In the genomic region with DNA sequence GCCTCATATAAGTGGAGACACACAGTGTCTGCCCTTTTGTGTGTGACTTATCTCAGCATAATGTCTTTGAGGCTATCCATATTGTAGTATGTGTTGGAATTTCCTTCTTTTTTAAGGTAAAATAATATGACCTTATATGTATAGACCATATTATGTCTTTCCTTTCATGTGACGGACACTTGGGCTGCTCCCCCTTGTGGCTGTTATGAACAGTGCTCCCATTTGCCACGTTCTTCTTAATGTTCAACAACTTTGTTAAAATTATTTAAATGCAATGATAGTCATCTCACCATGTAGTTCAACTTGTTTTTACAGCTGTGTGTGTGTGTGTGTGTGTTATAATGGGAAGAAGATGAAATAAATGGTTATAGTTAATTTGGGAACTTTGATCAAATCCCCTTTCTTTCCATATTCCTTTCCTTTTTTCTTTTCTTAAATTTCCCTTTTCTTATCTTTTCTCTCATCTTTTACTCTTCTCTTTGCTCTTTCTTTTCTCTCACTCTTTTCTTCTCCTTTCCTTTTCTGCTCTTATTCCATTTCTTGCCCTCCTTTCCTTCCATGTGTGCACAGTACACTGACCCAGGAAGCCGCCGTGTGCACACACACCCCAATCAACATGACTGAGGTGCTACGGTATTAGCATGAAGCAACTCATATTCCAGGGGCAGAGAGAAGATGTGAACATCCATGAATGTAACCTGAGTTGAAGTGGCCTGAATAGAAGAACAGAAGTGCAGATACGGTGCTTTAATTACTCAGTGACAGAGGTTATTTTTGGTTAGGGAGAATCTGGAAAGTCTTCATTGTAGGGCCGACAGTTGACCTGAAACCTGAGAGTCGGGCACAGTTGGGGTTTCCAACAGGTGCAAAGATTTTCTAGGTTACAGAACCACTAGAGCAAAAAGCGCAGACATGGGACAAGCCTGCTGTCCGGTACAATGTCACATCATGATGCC, we compare ENCODE assay signal across 8 cellular contexts.
DNase-seq lines count a peak whose midpoint lies in the region; ATAC-seq, FAIRE-seq and TF ChIP-seq lines count a peak whose summit lies in the region.

No MANE protein-coding gene starts in this region.

- H2AFZ ChIP-seq in endothelial cell of umbilical vein (ENCODE audit: low read depth, low read length) = no peak overlapping the region
- no peak overlapping the region for H2AFZ ChIP-seq in neural cell (ENCODE audit: low read depth, low read length)

- H3K27me3 Mint-ChIP-seq in activated CD4-positive, alpha-beta T cell treated with anti-CD3 and anti-CD28 coated beads for 36 hours = peaks cover 4% of the 10 kb centered on the region
- peaks cover 2% of the 10 kb centered on the region for H3K27me3 Mint-ChIP-seq in type B pancreatic cell

- H3K36me3 Mint-ChIP-seq in activated CD4-positive, alpha-beta T cell treated with anti-CD3 and anti-CD28 coated beads for 36 hours (ENCODE audit: low read depth) = no peaks in the 10 kb centered on the region
- H3K36me3 Mint-ChIP-seq in type B pancreatic cell = no peaks in the 10 kb centered on the region

- peak; percentile 72 for TF ChIP-seq RAD21 in neural cell (conservative IDR thresholded peaks at IDR 0.05)

- peaks cover 10% of the 10 kb centered on the region for H3K4me1 ChIP-seq in cardiac muscle cell (ENCODE audit: low read depth)
- no peaks in the 10 kb centered on the region for H3K4me1 ChIP-seq in endothelial cell of umbilical vein (ENCODE audit: control insufficient read depth, extremely low read depth, insufficient read depth, low read length)

- FAIRE-seq in endothelial cell of umbilical vein (lab: Jason Lieb, UNC) = peak; percentile 46

- CTCF ChIA-PET in activated CD4-positive, alpha-beta T cell treated with anti-CD3 and anti-CD28 coated beads for 36 hours (lab: Charles Lee) = interaction anchor here (0.6 to 1.3 kb wide), 8 partner anchors 11 to 785 kb away, joined by 3 to 4 read pairs (median 3); no protein-coding TSS in a partner anchor
- CTCF ChIA-PET in endothelial cell of umbilical vein (lab: Charles Lee) = interaction anchor here (1.0 kb wide), 1 partner anchor 17 kb away, joined by 3 read pairs; no protein-coding TSS in a partner anchor

- intact Hi-C loops in Right ventricle myocardium inferior (cut with DNase I) (loop anchor here (2.0 to 5.0 kb wide), 2 partner anchors 595 to 1033 kb away; a partner anchor contains a TSS), endothelial cell of umbilical vein (cut with micrococcal nuclease) (loop anchor here (1.0 to 5.0 kb wide), 4 partner anchors 415 to 1010 kb away; no protein-coding TSS in a partner anchor)
- intact Hi-C loops in activated CD4-positive, alpha-beta T cell treated with anti-CD3 and anti-CD28 coated beads for 36 hours (cut with DNase I, micrococcal nuclease) = loop anchor here (1.0 to 5.0 kb wide), 5 partner anchors 200 to 1033 kb away; a partner anchor contains a TSS

- TF ChIP-seq CTCF in cardiac muscle cell (IDR thresholded peaks at IDR 0.05; ENCODE audit: low read depth, low read length) (peak; percentile 79), endothelial cell of umbilical vein (IDR thresholded peaks at IDR 0.05; ENCODE audit: extremely low read depth in 1 of 2, insufficient read depth in 1 of 2, low read depth in 1 of 2, low read length in 2 of 2) (peak; percentile 49 to 69), neural cell (IDR thresholded peaks at IDR 0.05; ENCODE audit: poor library complexity, severe bottlenecking) (peak; percentile 78), type B pancreatic cell (conservative IDR thresholded peaks at IDR 0.05) (peak; percentile 88)

- H3K9me3 ChIP-seq in cardiac muscle cell (ENCODE audit: low read depth) (no peaks in the 10 kb centered on the region), endothelial cell of umbilical vein (replicated peaks; ENCODE audit: control insufficient read depth, insufficient read depth, low read length) (no peaks in the 10 kb centered on the region), neural cell (ENCODE audit: low read length) (no peaks in the 10 kb centered on the region)

- H3K27ac ChIP-seq in cardiac muscle cell (no peak overlapping the region), endothelial cell of umbilical vein (ENCODE audit: insufficient read depth, low read depth, low read length) (no peak overlapping the region), neural cell (ENCODE audit: low read length) (no peak overlapping the region)

- DNase-seq in cardiac muscle cell (ENCODE audit: low read depth in 1 of 2, low spot score in 1 of 2) (peak; percentile 40 to 66), Right ventricle myocardium inferior (ENCODE audit: missing footprints) (no peak), NCI-H1048 (lab: John Stamatoyannopoulos, UW) (peak; percentile 26), endothelial cell of umbilical vein (ENCODE audit: low read depth, low spot score) (peak; percentile 55), type B pancreatic cell (ENCODE audit: extremely low spot score, unreplicated experiment) (no peak)
- DNase-seq in activated CD4-positive, alpha-beta T cell treated with anti-CD3 and anti-CD28 coated beads for 36 hours = peak; percentile 67

- no peak overlapping the region for H3K9ac ChIP-seq in endothelial cell of umbilical vein (replicated peaks; ENCODE audit: extremely low read depth, insufficient read depth, low read length)
- H3K9ac ChIP-seq in neural cell (ENCODE audit: low read length) = no peak overlapping the region

- no peaks in the 10 kb centered on the region for H3K9me2 ChIP-seq in neural cell (ENCODE audit: insufficient read depth, low read length)

- H3K9me3 Mint-ChIP-seq in activated CD4-positive, alpha-beta T cell treated with anti-CD3 and anti-CD28 coated beads for 36 hours (ENCODE audit: low read depth) = no peaks in the 10 kb centered on the region
- no peaks in the 10 kb centered on the region for H3K9me3 Mint-ChIP-seq in type B pancreatic cell

- no peaks in the 10 kb centered on the region for H3K79me2 ChIP-seq in endothelial cell of umbilical vein (ENCODE audit: control insufficient read depth, insufficient read depth, low read length)
- H3K79me2 ChIP-seq in neural cell (replicated peaks; ENCODE audit: insufficient read depth, low read length) = no peaks in the 10 kb centered on the region

- no TSS peak for BruUV-seq in endothelial cell of umbilical vein (replicated peaks; lab: Mats Ljungman, UMichigan)

- no peaks in the 10 kb centered on the region for H3F3A ChIP-seq in neural cell (ENCODE audit: insufficient read depth, low read length, poor library complexity, severe bottlenecking)

- H3K4me3 ChIP-seq in cardiac muscle cell = no peak overlapping the region
- H3K4me3 ChIP-seq in endothelial cell of umbilical vein (replicated peaks in 1 of 3; ENCODE audit: insufficient read depth in 1 of 3, low read depth in 1 of 3, low read length in 3 of 3) = no peak overlapping the region
- no peak overlapping the region for H3K4me3 ChIP-seq in neural cell (ENCODE audit: low read length)

- H3K27me3 ChIP-seq in cardiac muscle cell = no peaks in the 10 kb centered on the region
- H3K27me3 ChIP-seq in endothelial cell of umbilical vein (ENCODE audit: control insufficient read depth in 2 of 2, insufficient read depth in 2 of 2, low read length in 2 of 2) = no peaks in the 10 kb centered on the region
- no peaks in the 10 kb centered on the region for H3K27me3 ChIP-seq in neural cell (ENCODE audit: insufficient read depth, low read depth, low read length)

- H3K4me2 ChIP-seq in endothelial cell of umbilical vein (ENCODE audit: insufficient read depth, low read length) = no peak overlapping the region
- no peak overlapping the region for H3K4me2 ChIP-seq in neural cell (ENCODE audit: low read length)

- H3K4me1 Mint-ChIP-seq in activated CD4-positive, alpha-beta T cell treated with anti-CD3 and anti-CD28 coated beads for 36 hours = no peaks in the 10 kb centered on the region
- peaks cover 9% of the 10 kb centered on the region for H3K4me1 Mint-ChIP-seq in type B pancreatic cell (ENCODE audit: unreplicated experiment)

- TF ChIP-seq POLR2A in endothelial cell of umbilical vein (IDR thresholded peaks at IDR 0.05; ENCODE audit: low read depth, low read length) = no peak

- dilution Hi-C loops in endothelial cell of umbilical vein (cut with MboI; ENCODE audit: extremely low pct_ligation_motif_present, low sequenced_read_pairs) = no loop called here

- H4K20me1 ChIP-seq in endothelial cell of umbilical vein (replicated peaks; ENCODE audit: control insufficient read depth, extremely low read depth, insufficient read depth, low read length) (no peaks in the 10 kb centered on the region), neural cell (ENCODE audit: insufficient read depth) (no peaks in the 10 kb centered on the region)

- H3K4me3 Mint-ChIP-seq in activated CD4-positive, alpha-beta T cell treated with anti-CD3 and anti-CD28 coated beads for 36 hours = no peak overlapping the region
- no peak overlapping the region for H3K4me3 Mint-ChIP-seq in type B pancreatic cell

- POLR2A ChIA-PET in activated CD4-positive, alpha-beta T cell treated with anti-CD3 and anti-CD28 coated beads for 36 hours (lab: Charles Lee) = no interaction called here
- POLR2A ChIA-PET in endothelial cell of umbilical vein (lab: Charles Lee) = no interaction called here

- H3K27ac Mint-ChIP-seq in activated CD4-positive, alpha-beta T cell treated with anti-CD3 and anti-CD28 coated beads for 36 hours = no peak overlapping the region
- H3K27ac Mint-ChIP-seq in type B pancreatic cell = no peak overlapping the region

- no peaks in the 10 kb centered on the region for H3K36me3 ChIP-seq in cardiac muscle cell
- no peaks in the 10 kb centered on the region for H3K36me3 ChIP-seq in endothelial cell of umbilical vein (ENCODE audit: control insufficient read depth in 2 of 2, extremely low read depth in 1 of 2, insufficient read depth in 2 of 2, low read length in 2 of 2)
- H3K36me3 ChIP-seq in neural cell (ENCODE audit: insufficient read depth, low read length) = no peaks in the 10 kb centered on the region

- no peak for ATAC-seq in Right ventricle myocardium inferior
- peak; percentile 60 for ATAC-seq in activated CD4-positive, alpha-beta T cell treated with anti-CD3 and anti-CD28 coated beads for 36 hours
- ATAC-seq in HG02623 (IDR thresholded peaks at IDR 0.05; ENCODE audit: unreplicated experiment) = no peak

- TF ChIP-seq EP300 in neural cell (conservative IDR thresholded peaks at IDR 0.05; ENCODE audit: poor library complexity, severe bottlenecking) = no peak

- H3K9me1 ChIP-seq in endothelial cell of umbilical vein (replicated peaks; ENCODE audit: control insufficient read depth, extremely low read depth, insufficient read depth, low read length) = no peaks in the 10 kb centered on the region

TF ChIP-seq in endothelial cell of umbilical vein, 7 proteins besides CTCF, POLR2A, EP300 and RAD21 (continues in another document):
- no peak for TF ChIP-seq MYC (IDR thresholded peaks at IDR 0.05; ENCODE audit: low read depth, low read length)

TF ChIP-seq in neural cell, 6 proteins besides CTCF, POLR2A, EP300 and RAD21:
- no peak for TF ChIP-seq POLR2AphosphoS5 (IDR thresholded peaks at IDR 0.05)
- TF ChIP-seq SMC3 (conservative IDR thresholded peaks at IDR 0.05; ENCODE audit: poor library complexity) = peak; percentile 87
TF ChIP-seq in neural cell: peak in this region for 1.

Comparison
In these comparisons a context has a peak if more than half of its experiments do, and no peak if none do; other contexts are left out.
1. DNase-seq: peak in cardiac muscle cell (2 of 2), NCI-H1048 (single experiment), activated CD4-positive, alpha-beta T cell treated with anti-CD3 and anti-CD28 coated beads for 36 hours (single experiment) and endothelial cell of umbilical vein (single experiment); none in Right ventricle myocardium inferior (single experiment) and type B pancreatic cell (single experiment).
2. Peak in every context shown above with its lines, with median percentiles within 50 percentile points of each other: CTCF ChIP-seq.